Comparison of ENCODE assay signal across 28 cellular contexts in genomic region chr20:61878478-61879302, GRCh38.
"Had no signal": no experiment of that assay in that cellular context is flagged by ENCODE, and none has a peak within 500 bp of the region (broad histone marks: within the 10 kb centered on the region; RNA-seq: fewer than 3 reads in every experiment).

No MANE protein-coding gene starts in this region.

- H3K4me1 ChIP-seq: gastroesophageal sphincter had no signal

- DNase-seq: activated B cell treated with CpG ODN at 0.5 μM for 24 hours; activated CD4-positive, alpha-beta T cell treated with anti-CD3 and anti-CD28 coated beads for 48 hours; activated CD4-positive, alpha-beta T cell treated with anti-CD3 and anti-CD28 coated beads, Interleukin-2, amount 50 U/mL, for 1 hour; activated CD4-positive, alpha-beta T cell treated with anti-CD3 and anti-CD28 coated beads, Interleukin-2, amount 50 U/mL, for 48 hours; activated CD8-positive, alpha-beta memory T cell treated with anti-CD3 and anti-CD28 coated beads for 24 hours; activated CD8-positive, alpha-beta T cell treated with anti-CD3 and anti-CD28 coated beads for 36 hours; activated effector memory CD4-positive, alpha-beta T cell treated with Interleukin-2 at 50 U/mL for 16 hours; activated gamma-delta T cell treated with Interleukin-2 at 50 U/mL for 16 hours; activated naive CD4-positive, alpha-beta T cell treated with anti-CD3 and anti-CD28 coated beads, Interleukin-2, amount 50 U/mL, for 16 hours; activated naive CD4-positive, alpha-beta T cell treated with Interleukin-2 at 50 U/mL for 16 hours; activated T-cell treated with anti-CD3 and anti-CD28 coated beads, Interleukin-2, amount 50 U/mL, for 4 hours; amniotic stem cell; anterior cingulate cortex; caudate nucleus; cortex of kidney; effector CD8-positive, alpha-beta T cell; esophagus squamous epithelium; foreskin melanocyte; T-helper 1 cell; T-helper 17 cell; T1000; WERI-Rb-1 had no signal

- H3K27ac ChIP-seq: epithelial cell of prostate, esophagus squamous epithelium, gastroesophageal sphincter, WERI-Rb-1 had no signal

- H3K4me3 ChIP-seq: esophagus squamous epithelium, gastroesophageal sphincter had no signal

- H3K27me3 Mint-ChIP-seq: activated B cell treated with CpG ODN at 0.5 μM for 24 hours; activated naive CD8-positive, alpha-beta T cell had no signal

- H3K36me3 Mint-ChIP-seq: activated naive CD8-positive, alpha-beta T cell had no signal

- H3K4me1 Mint-ChIP-seq: activated B cell treated with CpG ODN at 0.5 μM for 24 hours; activated T-helper 17 cell treated with anti-CD3 and anti-CD28 coated beads, Interleukin-2, amount 50 U/mL, for 72 hours had no signal

- H3K9me3 Mint-ChIP-seq: activated B cell treated with CpG ODN at 0.5 μM for 24 hours; activated CD8-positive, alpha-beta T cell treated with anti-CD3 and anti-CD28 coated beads for 36 hours; activated T-cell treated with anti-CD3 and anti-CD28 coated beads, Interleukin-2, amount 50 U/mL, for 4 hours; activated T-helper 17 cell treated with anti-CD3 and anti-CD28 coated beads, Interleukin-2, amount 50 U/mL, for 72 hours; T-helper 2 cell treated with Interferon-gamma antibody and Interleukin-4, amounts not matched to agents 5 μg/mL and 100 μg/mL, for 36 hours had no signal

- ATAC-seq: activated CD4-positive, CD25-positive, alpha-beta regulatory T cell treated with anti-CD3 and anti-CD28 coated beads, Interleukin-2, amount 50 U/mL, for 24 hours; activated CD8-positive, alpha-beta T cell treated with anti-CD3 and anti-CD28 coated beads for 36 hours; activated T-cell treated with anti-CD3 and anti-CD28 coated beads, Interleukin-2, amount 50 U/mL, for 4 hours; activated T-helper 17 cell treated with anti-CD3 and anti-CD28 coated beads, Interleukin-2, amount 50 U/mL, for 72 hours; gastroesophageal sphincter; T-helper 17 cell had no signal

- H3K9me3 ChIP-seq: esophagus squamous epithelium, gastroesophageal sphincter had no signal

- H3K27ac Mint-ChIP-seq: activated B cell treated with CpG ODN at 0.5 μM for 24 hours; activated CD8-positive, alpha-beta T cell treated with anti-CD3 and anti-CD28 coated beads for 36 hours; activated naive CD8-positive, alpha-beta T cell; activated T-helper 17 cell treated with anti-CD3 and anti-CD28 coated beads, Interleukin-2, amount 50 U/mL, for 72 hours; T-helper 17 cell; T-helper 2 cell treated with Interferon-gamma antibody and Interleukin-4, amounts not matched to agents 5 μg/mL and 100 μg/mL, for 36 hours had no signal

- H3K4me3 Mint-ChIP-seq: activated B cell treated with CpG ODN at 0.5 μM for 24 hours; activated CD8-positive, alpha-beta T cell treated with anti-CD3 and anti-CD28 coated beads for 36 hours; activated naive CD8-positive, alpha-beta T cell; activated T-cell treated with anti-CD3 and anti-CD28 coated beads, Interleukin-2, amount 50 U/mL, for 4 hours; activated T-helper 17 cell treated with anti-CD3 and anti-CD28 coated beads, Interleukin-2, amount 50 U/mL, for 72 hours; T-helper 17 cell; T-helper 2 cell treated with Interferon-gamma antibody and Interleukin-4, amounts not matched to agents 5 μg/mL and 100 μg/mL, for 36 hours had no signal

- H3K36me3 ChIP-seq: esophagus squamous epithelium, gastroesophageal sphincter, WERI-Rb-1 had no signal
